Comparison of ENCODE assay signal across 8 cellular contexts in the genomic region with DNA sequence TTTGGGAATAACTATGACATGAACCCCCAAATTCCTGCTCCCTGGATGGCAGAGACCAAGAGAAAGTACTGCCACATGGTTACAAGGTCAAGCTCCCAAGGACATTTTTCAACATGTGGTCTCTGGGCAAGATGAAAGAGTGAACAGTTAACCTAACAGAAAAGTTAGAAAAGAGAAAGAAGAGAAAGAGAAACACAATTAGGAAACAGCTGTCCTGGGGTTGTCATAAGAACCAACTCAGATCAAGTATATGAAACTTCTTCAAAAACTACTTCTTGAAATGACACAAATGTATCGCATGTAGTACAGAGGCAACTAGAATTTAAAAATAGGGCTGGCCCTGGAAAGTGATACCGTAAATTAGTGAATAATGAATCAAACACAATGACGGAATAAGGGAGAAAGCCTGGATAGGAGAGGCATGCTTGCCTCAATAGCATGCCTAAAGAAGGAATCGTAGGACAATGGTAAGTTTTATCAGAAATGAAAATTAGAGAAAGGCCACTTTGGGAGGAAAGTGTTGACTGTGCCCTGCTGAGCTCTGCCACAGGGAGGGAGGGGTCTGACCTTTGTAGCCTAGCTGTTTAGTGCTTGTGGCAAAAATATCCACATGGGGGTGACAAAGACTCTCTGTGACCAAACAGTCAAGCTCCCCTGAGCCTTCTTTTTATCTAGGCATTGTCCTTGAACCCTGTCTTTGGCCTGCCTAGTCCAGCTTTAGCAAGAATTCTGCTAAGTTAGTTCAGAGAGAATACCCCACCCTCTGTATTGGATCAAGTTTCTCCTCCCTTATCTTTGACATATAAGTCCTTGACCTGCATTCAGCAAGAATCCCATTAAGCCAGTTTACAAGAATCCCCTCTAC. TPM values are rescaled to one million over a fixed set of nuclear protein-coding genes. Genes with fewer than 3 reads are reported as not detected.
DNase-seq lines count a peak whose midpoint lies in the region; ATAC-seq, FAIRE-seq and TF ChIP-seq lines count a peak whose summit lies in the region.

No MANE protein-coding gene starts in this region.

- peaks cover 0 to 2% of the 10 kb centered on the region in 2 donors for H3K27me3 Mint-ChIP-seq in natural killer cell treated with Interleukin-12 subunit alpha and Interleukin-12 subunit beta and Interleukin-15 and Interleukin-18, amount 100 ng/mL, for 72 hours

- H3K4me1 Mint-ChIP-seq in natural killer cell treated with Interleukin-12 subunit alpha and Interleukin-12 subunit beta and Interleukin-15 and Interleukin-18, amount 100 ng/mL, for 72 hours (ENCODE audit: low read depth in 2 of 2) = peaks cover 10 to 13% of the 10 kb centered on the region in 2 donors

- peak overlapping the region; percentile 11 to 36 (median 19); a peak in 2 of 6 replicates for H3K4me3 ChIP-seq in HepG2 (replicated peaks in 1 of 3; ENCODE audit: insufficient read depth in 1 of 3, low read depth in 2 of 3, low read length in 3 of 3)

- CTCF ChIA-PET in HepG2 (lab: Yijun Ruan, JAX; ENCODE audit: low intra/inter-chr PET ratio, low total read pairs) = interaction anchor here (0.9 to 2.0 kb wide), 3 partner anchors 28 to 127 kb away, joined by 6 to 38 read pairs (median 11); no protein-coding TSS in a partner anchor

- intact Hi-C loops in HepG2 (cut with micrococcal nuclease; ENCODE audit: unreplicated experiment) = loop anchor here (1.0 to 5.0 kb wide), 4 partner anchors 28 to 197 kb away; a partner anchor contains a TSS

- H3K9me3 Mint-ChIP-seq in natural killer cell treated with Interleukin-12 subunit alpha and Interleukin-12 subunit beta and Interleukin-15 and Interleukin-18, amount 100 ng/mL, for 72 hours = no peaks in the 10 kb centered on the region

- H3K27ac ChIP-seq in HepG2 (ENCODE audit: extremely low read length, insufficient read depth, low read length) = peak overlapping the region; percentile 61

- H3K36me3 ChIP-seq in HepG2 (replicated peaks in 1 of 2; ENCODE audit: control insufficient read depth in 1 of 2, insufficient read depth in 2 of 2, low read length in 2 of 2) = no peaks in the 10 kb centered on the region

- in situ Hi-C loops in ACHN (cut with HindIII; ENCODE audit: low pct_ligation_motif_present, low pct_unique_long_range_greater_than_20kb, low sequenced_read_pairs) = no loop called here
- in situ Hi-C loops in HepG2 (cut with HindIII; ENCODE audit: extremely low pct_ligation_motif_present, low pct_unique_long_range_greater_than_20kb) = no loop called here

- no peak overlapping the region for H3K27ac Mint-ChIP-seq in natural killer cell treated with Interleukin-12 subunit alpha and Interleukin-12 subunit beta and Interleukin-15 and Interleukin-18, amount 100 ng/mL, for 72 hours

- H3K4me1 ChIP-seq in HepG2 (ENCODE audit: insufficient read depth, low read length) = peaks cover 53% of the 10 kb centered on the region

- peak; percentile 66 to 91; a peak in 3 of 4 replicates for TF ChIP-seq EP300 in HepG2 (IDR thresholded peaks at IDR 0.05; ENCODE audit: low read depth in 2 of 2, low read length in 2 of 2)
- TF ChIP-seq EP300 in HepG2 (CRISPR knock-in tag; IDR thresholded peaks at IDR 0.05; ENCODE audit: borderline replicate concordance) = peak; percentile 62; the same call in 1 of the 2 replicates

- no peak overlapping the region for H3K4me3 Mint-ChIP-seq in natural killer cell treated with Interleukin-12 subunit alpha and Interleukin-12 subunit beta and Interleukin-15 and Interleukin-18, amount 100 ng/mL, for 72 hours

- no TSS peak for BruUV-seq in HepG2 (replicated peaks; lab: Mats Ljungman, UMichigan)

- H3K27me3 ChIP-seq in HepG2 (ENCODE audit: control insufficient read depth in 1 of 2, insufficient read depth in 2 of 2, low read length in 2 of 2) = no peaks in the 10 kb centered on the region; a peak in 1 of 5 replicates

- H2AFZ ChIP-seq in HepG2 (ENCODE audit: low read length) = peak overlapping the region; percentile 46

- peak overlapping the region; percentile 36; the same call in 1 of the 2 replicates for H3K9ac ChIP-seq in HepG2 (ENCODE audit: insufficient read depth, low read depth, low read length)

- no peaks in the 10 kb centered on the region for H3K9me3 ChIP-seq in HepG2 (ENCODE audit: low read length)

- WGBS in HepG2 (ENCODE audit: low lambda C conversion rate) = 29% methylated on average over 4 of the region's 4 CpGs

- peak; percentile 97 for FAIRE-seq in HepG2 (lab: Jason Lieb, UNC)

- no peak for TF ChIP-seq POLR2A in HepG2 (IDR thresholded peaks at IDR 0.05; ENCODE audit: insufficient read depth in 1 of 2, low read depth in 2 of 2, low read length in 2 of 2)

- DNase-seq in ACHN (peak; percentile 35), SW480 (ENCODE audit: low spot score) (peak; percentile 10), HepG2 (ENCODE audit: low spot score) (peak; percentile 97), kidney tubule cell (ENCODE audit: low spot score) (no peak), DMS114 treated with DMSO at 0.1 percent for 48 hours (lab: John Stamatoyannopoulos, UW; ENCODE audit: unreplicated experiment) (no peak)
- DNase-seq in natural killer cell treated with Interleukin-12 subunit alpha and Interleukin-12 subunit beta and Interleukin-15 and Interleukin-18, amount 100 ng/mL, for 72 hours (ENCODE audit: low spot score) = no peak

- POLR2A ChIA-PET in HepG2 (lab: Yijun Ruan, JAX) = interaction anchor here (0.8 to 6.4 kb wide), 7 partner anchors 26 to 124 kb away, joined by 3 to 64 read pairs (median 6); a partner anchor contains a TSS

- TF ChIP-seq RAD21 in HepG2 (CRISPR knock-in tag; IDR thresholded peaks at IDR 0.05) = peak; percentile 95

- H3K4me2 ChIP-seq in HepG2 (ENCODE audit: low read depth, low read length) = peak overlapping the region; percentile 77

- peak; percentile 13 for ATAC-seq in GM18502 (IDR thresholded peaks at IDR 0.05; ENCODE audit: poor library complexity, unreplicated experiment)
- ATAC-seq in HG03066 (IDR thresholded peaks at IDR 0.05; ENCODE audit: low read depth, unreplicated experiment) = peak; percentile 26
- ATAC-seq in HepG2 = peak; percentile 67
- ATAC-seq in natural killer cell treated with Interleukin-12 subunit alpha and Interleukin-12 subunit beta and Interleukin-15 and Interleukin-18, amount 100 ng/mL, for 72 hours = no peak

- no peaks in the 10 kb centered on the region for H3K36me3 Mint-ChIP-seq in natural killer cell treated with Interleukin-12 subunit alpha and Interleukin-12 subunit beta and Interleukin-15 and Interleukin-18, amount 100 ng/mL, for 72 hours

- peak; percentile 95 for TF ChIP-seq CTCF in HepG2 (CRISPR knock-in tag; IDR thresholded peaks at IDR 0.05)

- no peaks in the 10 kb centered on the region for H3K79me2 ChIP-seq in HepG2 (ENCODE audit: insufficient read depth, low read length)

- H4K20me1 ChIP-seq in HepG2 (ENCODE audit: insufficient read depth, low read length) = no peaks in the 10 kb centered on the region

RNA-seq across cellular contexts. Expression of a gene that starts 4.3 kb away (rescaled TPM):
- 26.0 and 41.5 TPM in 2 replicates for total RNA-seq in HepG2 (2016; rRNA removed; fragmentation: Illumina TruSeq; extraction: Trizol)
- total RNA-seq in HepG2 (2016; cell fraction: cytosol; rRNA removed; fragmentation: Illumina TruSeq; extraction: Trizol; ENCODE audit: low read depth) = 23.2 and 25.3 TPM in 2 replicates
- total RNA-seq in HepG2 (2016; cell fraction: insoluble cytoplasmic fraction; rRNA removed; fragmentation: Illumina TruSeq; extraction: Trizol) = 20.4 and 37.6 TPM in 2 replicates
- 25.3 and 27.7 TPM in 2 replicates for total RNA-seq in HepG2 (2016; cell fraction: membrane; rRNA removed; fragmentation: Illumina TruSeq; extraction: Trizol)
- 42.3 and 54.4 TPM in 2 replicates for total RNA-seq in HepG2 (2016; cell fraction: nucleus; rRNA removed; fragmentation: Illumina TruSeq; extraction: Trizol)
- 17.5 and 23.2 TPM in 2 replicates for polyA plus RNA-seq in HepG2 (2011; rRNA removed)
- polyA plus RNA-seq in HepG2 (2011; cell fraction: cytosol; rRNA removed) = 15.5 and 17.2 TPM in 2 replicates
- 27.8 and 35.0 TPM in 2 replicates for polyA plus RNA-seq in HepG2 (2011; cell fraction: nucleus; rRNA removed)
- polyA plus RNA-seq in HepG2 (2012) = 16.7 and 19.0 TPM in 2 replicates
- 6.6 TPM in 2 replicates for polyA plus RNA-seq in HepG2 (2016; cell fraction: cytosol; fragmentation: Illumina TruSeq; extraction: Trizol; ENCODE audit: low read depth)
- polyA plus RNA-seq in HepG2 (2016; cell fraction: insoluble cytoplasmic fraction; fragmentation: Illumina TruSeq; extraction: Trizol; ENCODE audit: low read depth) = 17.6 TPM in 2 replicates
- 12.8 and 13.8 TPM in 2 replicates for polyA plus RNA-seq in HepG2 (2016; cell fraction: membrane; fragmentation: Illumina TruSeq; extraction: Trizol; ENCODE audit: low read depth)
- 82.1 and 89.2 TPM in 2 replicates for polyA plus RNA-seq in HepG2 (2016; cell fraction: nucleus; fragmentation: Illumina TruSeq; extraction: Trizol; ENCODE audit: insufficient read depth, low read depth)
- 3.6 and 20.0 TPM in 2 replicates for polyA minus RNA-seq in HepG2 (2011; rRNA and poly(A)+ RNA removed; ENCODE audit: low replicate concordance)
- 18.9 and 22.3 TPM in 2 replicates for polyA minus RNA-seq in HepG2 (2011; cell fraction: cytosol; rRNA and poly(A)+ RNA removed)
- polyA minus RNA-seq in HepG2 (2011; cell fraction: nucleus; rRNA and poly(A)+ RNA removed) = 44.4 and 61.2 TPM in 2 replicates
- total RNA-seq in natural killer cell treated with Interleukin-12 subunit alpha and Interleukin-12 subunit beta and Interleukin-15 and Interleukin-18, amount 100 ng/mL, for 72 hours = 10 to 100 TPM; 11.5 to 14.9 TPM

RNA-seq across cellular contexts. Expression of a gene that starts 52.5 kb away (rescaled TPM):
- total RNA-seq in HepG2 (2016; rRNA removed; fragmentation: Illumina TruSeq; extraction: Trizol) = not detected in 2 replicates
- not detected in 2 replicates for total RNA-seq in HepG2 (2016; cell fraction: cytosol; rRNA removed; fragmentation: Illumina TruSeq; extraction: Trizol; ENCODE audit: low read depth)
- 0.02 TPM in 1 of 2 replicates, not detected in the other for total RNA-seq in HepG2 (2016; cell fraction: insoluble cytoplasmic fraction; rRNA removed; fragmentation: Illumina TruSeq; extraction: Trizol)
- not detected in 2 replicates for total RNA-seq in HepG2 (2016; cell fraction: membrane; rRNA removed; fragmentation: Illumina TruSeq; extraction: Trizol)
- not detected in 2 replicates for total RNA-seq in HepG2 (2016; cell fraction: nucleus; rRNA removed; fragmentation: Illumina TruSeq; extraction: Trizol)
- polyA plus RNA-seq in HepG2 (2011; rRNA removed) = not detected in 2 replicates
- polyA plus RNA-seq in HepG2 (2011; cell fraction: cytosol; rRNA removed) = not detected in 2 replicates
- 0.02 TPM in 1 of 2 replicates, not detected in the other for polyA plus RNA-seq in HepG2 (2011; cell fraction: nucleus; rRNA removed)
- polyA plus RNA-seq in HepG2 (2012) = not detected in 2 replicates
- polyA plus RNA-seq in HepG2 (2016; cell fraction: cytosol; fragmentation: Illumina TruSeq; extraction: Trizol; ENCODE audit: low read depth) = not detected in 2 replicates
- polyA plus RNA-seq in HepG2 (2016; cell fraction: insoluble cytoplasmic fraction; fragmentation: Illumina TruSeq; extraction: Trizol; ENCODE audit: low read depth) = not detected in 2 replicates
- not detected in 2 replicates for polyA plus RNA-seq in HepG2 (2016; cell fraction: membrane; fragmentation: Illumina TruSeq; extraction: Trizol; ENCODE audit: low read depth)
- not detected in 2 replicates for polyA plus RNA-seq in HepG2 (2016; cell fraction: nucleus; fragmentation: Illumina TruSeq; extraction: Trizol; ENCODE audit: insufficient read depth, low read depth)
- polyA minus RNA-seq in HepG2 (2011; rRNA and poly(A)+ RNA removed; ENCODE audit: low replicate concordance) = not detected in 2 replicates
- polyA minus RNA-seq in HepG2 (2011; cell fraction: cytosol; rRNA and poly(A)+ RNA removed) = not detected in 2 replicates
- under 0.01 TPM in 1 of 2 replicates, not detected in the other for polyA minus RNA-seq in HepG2 (2011; cell fraction: nucleus; rRNA and poly(A)+ RNA removed)
- total RNA-seq in natural killer cell treated with Interleukin-12 subunit alpha and Interleukin-12 subunit beta and Interleukin-15 and Interleukin-18, amount 100 ng/mL, for 72 hours = not detected

Comparison
In these comparisons a context has a peak if more than half of its experiments do, and no peak if none do; other contexts are left out.
1. DNase-seq: peak in ACHN (single experiment), SW480 (single experiment) and HepG2 (single experiment); none in natural killer cell treated with Interleukin-12 subunit alpha and Interleukin-12 subunit beta and Interleukin-15 and Interleukin-18, amount 100 ng/mL, for 72 hours (single experiment), kidney tubule cell (single experiment) and DMS114 treated with DMSO at 0.1 percent for 48 hours (single experiment).
2. ATAC-seq: peak in GM18502 (single experiment), HG03066 (single experiment) and HepG2 (single experiment); none in natural killer cell treated with Interleukin-12 subunit alpha and Interleukin-12 subunit beta and Interleukin-15 and Interleukin-18, amount 100 ng/mL, for 72 hours (0 of 2).